ENCODE assay signal across 1 cellular context in the genomic region with DNA sequence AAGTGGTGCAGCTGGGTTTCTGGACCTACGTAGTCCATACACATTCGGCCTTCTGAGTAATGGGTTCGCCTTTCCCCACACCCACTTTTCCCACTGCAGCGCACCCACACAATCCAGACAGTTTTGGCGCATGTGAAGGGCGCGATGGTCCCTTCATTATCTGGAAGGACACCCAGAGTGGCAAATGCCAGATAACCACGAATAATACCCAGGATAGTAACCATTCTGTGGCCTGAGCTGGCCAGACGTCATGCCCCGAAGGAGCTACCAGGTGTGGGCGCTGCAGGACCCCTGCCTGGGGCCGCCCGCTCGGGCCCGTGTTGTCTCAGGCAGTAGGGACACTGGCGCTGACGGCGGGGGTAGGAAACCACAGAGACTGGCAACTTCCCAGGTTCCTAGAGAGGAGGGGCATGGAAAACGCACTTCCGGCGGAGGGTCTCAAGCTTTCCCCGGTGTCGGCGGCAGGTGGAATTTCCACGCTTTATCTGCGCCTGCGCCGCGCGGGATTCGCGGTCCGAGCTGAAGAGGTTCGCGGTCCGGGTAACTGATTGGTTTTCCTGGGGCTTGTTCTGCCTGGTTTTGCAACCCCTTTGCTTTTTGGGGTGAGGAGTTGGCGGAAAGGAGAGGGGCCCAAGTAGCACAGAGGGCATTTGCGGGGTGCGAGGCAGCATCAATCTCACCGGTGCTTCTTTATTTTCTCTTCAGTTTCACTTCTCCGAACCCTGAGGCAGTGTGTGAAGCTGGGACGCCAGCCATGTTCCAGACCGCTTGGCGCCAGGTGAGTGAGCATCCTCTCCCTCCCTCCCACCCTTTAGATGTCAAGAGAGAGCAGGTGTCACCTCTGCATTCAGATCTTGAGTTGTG.
TF ChIP-seq lines count a peak whose summit lies in the region.

A gene (plus strand): TSS at position 441 of the 864 bp plus-strand sequence. CDS start 314 bp downstream, at position 755.

TF ChIP-seq in K562, 482 proteins besides CTCF, POLR2A, EP300 and RAD21 (continued from another document and continues in another):
- TF ChIP-seq, protein P1, sequence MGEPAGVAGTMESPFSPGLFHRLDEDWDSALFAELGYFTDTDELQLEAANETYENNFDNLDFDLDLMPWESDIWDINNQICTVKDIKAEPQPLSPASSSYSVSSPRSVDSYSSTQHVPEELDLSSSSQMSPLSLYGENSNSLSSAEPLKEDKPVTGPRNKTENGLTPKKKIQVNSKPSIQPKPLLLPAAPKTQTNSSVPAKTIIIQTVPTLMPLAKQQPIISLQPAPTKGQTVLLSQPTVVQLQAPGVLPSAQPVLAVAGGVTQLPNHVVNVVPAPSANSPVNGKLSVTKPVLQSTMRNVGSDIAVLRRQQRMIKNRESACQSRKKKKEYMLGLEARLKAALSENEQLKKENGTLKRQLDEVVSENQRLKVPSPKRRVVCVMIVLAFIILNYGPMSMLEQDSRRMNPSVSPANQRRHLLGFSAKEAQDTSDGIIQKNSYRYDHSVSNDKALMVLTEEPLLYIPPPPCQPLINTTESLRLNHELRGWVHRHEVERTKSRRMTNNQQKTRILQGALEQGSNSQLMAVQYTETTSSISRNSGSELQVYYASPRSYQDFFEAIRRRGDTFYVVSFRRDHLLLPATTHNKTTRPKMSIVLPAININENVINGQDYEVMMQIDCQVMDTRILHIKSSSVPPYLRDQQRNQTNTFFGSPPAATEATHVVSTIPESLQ (CRISPR knock-in tag; IDR thresholded peaks at IDR 0.05) = 0 out of 2 replicates have a peak, but pooled peaks have one; percentile 61
- 0 out of 2 replicates have a peak, but pooled peaks have one; percentile 71 for TF ChIP-seq NR1H2 (CRISPR knock-in tag; IDR thresholded peaks at IDR 0.05)
- TF ChIP-seq HCFC1 (IDR thresholded peaks at IDR 0.05; ENCODE audit: low read depth, low read length) = peak; percentile 27; the same call in 1 of the 2 replicates
- TF ChIP-seq, protein P2, sequence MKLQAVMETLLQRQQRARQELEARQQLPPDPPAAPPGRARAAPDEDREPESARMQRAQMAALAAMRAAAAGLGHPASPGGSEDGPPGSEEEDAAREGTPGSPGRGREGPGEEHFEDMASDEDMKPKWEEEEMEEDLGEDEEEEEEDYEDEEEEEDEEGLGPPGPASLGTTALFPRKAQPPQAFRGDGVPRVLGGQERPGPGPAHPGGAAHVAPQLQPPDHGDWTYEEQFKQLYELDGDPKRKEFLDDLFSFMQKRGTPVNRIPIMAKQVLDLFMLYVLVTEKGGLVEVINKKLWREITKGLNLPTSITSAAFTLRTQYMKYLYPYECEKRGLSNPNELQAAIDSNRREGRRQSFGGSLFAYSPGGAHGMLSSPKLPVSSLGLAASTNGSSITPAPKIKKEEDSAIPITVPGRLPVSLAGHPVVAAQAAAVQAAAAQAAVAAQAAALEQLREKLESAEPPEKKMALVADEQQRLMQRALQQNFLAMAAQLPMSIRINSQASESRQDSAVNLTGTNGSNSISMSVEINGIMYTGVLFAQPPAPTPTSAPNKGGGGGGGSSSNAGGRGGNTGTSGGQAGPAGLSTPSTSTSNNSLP (IDR thresholded peaks at IDR 0.05; ENCODE audit: borderline replicate concordance, low read depth, low read length) = no peak
- TF ChIP-seq RNF2 (IDR thresholded peaks at IDR 0.05) = 0 out of 2 replicates have a peak, but pooled peaks have one; percentile 27
- TF ChIP-seq, protein P3, sequence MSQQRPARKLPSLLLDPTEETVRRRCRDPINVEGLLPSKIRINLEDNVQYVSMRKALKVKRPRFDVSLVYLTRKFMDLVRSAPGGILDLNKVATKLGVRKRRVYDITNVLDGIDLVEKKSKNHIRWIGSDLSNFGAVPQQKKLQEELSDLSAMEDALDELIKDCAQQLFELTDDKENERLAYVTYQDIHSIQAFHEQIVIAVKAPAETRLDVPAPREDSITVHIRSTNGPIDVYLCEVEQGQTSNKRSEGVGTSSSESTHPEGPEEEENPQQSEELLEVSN (IDR thresholded peaks at IDR 0.05; ENCODE audit: borderline replicate concordance in 1 of 2, extremely low read depth in 1 of 2, insufficient read depth in 1 of 2, insufficient read length in 1 of 2, low read depth in 1 of 2, low read length in 1 of 2, poor library complexity in 1 of 2, severe bottlenecking in 1 of 2) = peak in 1 of 2 experiments; percentile 59
- TF ChIP-seq U2AF2 (optimal IDR thresholded peaks at IDR 0.05; ENCODE audit: low read depth, low read length) = no peak
- TF ChIP-seq KAT7 (CRISPR knock-in tag; IDR thresholded peaks at IDR 0.05; ENCODE audit: borderline replicate concordance) = no peak
- 0 out of 2 replicates have a peak, but pooled peaks have one; percentile 28 for TF ChIP-seq SOX6 (IDR thresholded peaks at IDR 0.05)
- TF ChIP-seq CTBP1 (IDR thresholded peaks at IDR 0.05; ENCODE audit: borderline replicate concordance) = peak; percentile 56
- 0 out of 2 replicates have a peak, but pooled peaks have one; percentile 84 for TF ChIP-seq CBFB (CRISPR knock-in tag; IDR thresholded peaks at IDR 0.05)
- no peak for TF ChIP-seq THRAP3 (IDR thresholded peaks at IDR 0.05; ENCODE audit: borderline replicate concordance)
- TF ChIP-seq RCOR1 (IDR thresholded peaks at IDR 0.05; ENCODE audit: borderline replicate concordance in 1 of 2, low read depth in 2 of 2, low read length in 2 of 2) = 0 out of 4 replicates have a peak, but pooled peaks of 1 of the 2 experiments have one; percentile 7
- no peak for TF ChIP-seq BACH1 (tag; IDR thresholded peaks at IDR 0.05)
- no peak; the same call in 1 of the 2 replicates for TF ChIP-seq MBD2 (IDR thresholded peaks at IDR 0.05; ENCODE audit: borderline replicate concordance, low read depth)
- TF ChIP-seq CREM (IDR thresholded peaks at IDR 0.05; ENCODE audit: low read depth) = peak; percentile 86
- 0 out of 2 replicates have a peak, but pooled peaks have one; percentile 25 for TF ChIP-seq CC2D1A (IDR thresholded peaks at IDR 0.05)
- TF ChIP-seq SUPT5H (IDR thresholded peaks at IDR 0.05) = peak; percentile 62; the same call in 1 of the 2 replicates
- TF ChIP-seq CBX1 (IDR thresholded peaks at IDR 0.05; ENCODE audit: low read depth) = peak; percentile 63; the same call in 1 of the 2 replicates
- TF ChIP-seq NR2C1 (IDR thresholded peaks at IDR 0.05) = peak; percentile 15; the same call in 1 of the 2 replicates
- TF ChIP-seq NR2C1 (tag; IDR thresholded peaks at IDR 0.05) = no peak
- TF ChIP-seq SNIP1 (IDR thresholded peaks at IDR 0.05; ENCODE audit: low read depth) = peak; percentile 23; the same call in 1 of the 2 replicates
- no peak for TF ChIP-seq ZNF583 (CRISPR knock-in tag; IDR thresholded peaks at IDR 0.05)
- TF ChIP-seq, protein P4, sequence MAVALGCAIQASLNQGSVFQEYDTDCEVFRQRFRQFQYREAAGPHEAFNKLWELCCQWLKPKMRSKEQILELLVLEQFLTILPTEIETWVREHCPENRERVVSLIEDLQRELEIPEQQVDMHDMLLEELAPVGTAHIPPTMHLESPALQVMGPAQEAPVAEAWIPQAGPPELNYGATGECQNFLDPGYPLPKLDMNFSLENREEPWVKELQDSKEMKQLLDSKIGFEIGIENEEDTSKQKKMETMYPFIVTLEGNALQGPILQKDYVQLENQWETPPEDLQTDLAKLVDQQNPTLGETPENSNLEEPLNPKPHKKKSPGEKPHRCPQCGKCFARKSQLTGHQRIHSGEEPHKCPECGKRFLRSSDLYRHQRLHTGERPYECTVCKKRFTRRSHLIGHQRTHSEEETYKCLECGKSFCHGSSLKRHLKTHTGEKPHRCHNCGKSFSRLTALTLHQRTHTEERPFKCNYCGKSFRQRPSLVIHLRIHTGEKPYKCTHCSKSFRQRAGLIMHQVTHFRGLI (CRISPR knock-in tag; IDR thresholded peaks at IDR 0.05) = no peak
- TF ChIP-seq ZNF589 (CRISPR knock-in tag; IDR thresholded peaks at IDR 0.05; ENCODE audit: low read depth) = no peak
- TF ChIP-seq ZC3H8 (IDR thresholded peaks at IDR 0.05) = no peak
- no peak for TF ChIP-seq IRF2 (CRISPR knock-in tag; IDR thresholded peaks at IDR 0.05)
- peak; percentile 84 for TF ChIP-seq POLR2G (IDR thresholded peaks at IDR 0.05; ENCODE audit: low read depth, low read length)
- TF ChIP-seq FOXK2 (conservative IDR thresholded peaks at IDR 0.05 in 1 of 2, IDR thresholded peaks at IDR 0.05 in 1 of 2; ENCODE audit: low read depth in 2 of 2) = peak; percentile 49 to 70; a peak in 2 of 4 replicates
- TF ChIP-seq NR2C2 (CRISPR knock-in tag; IDR thresholded peaks at IDR 0.05) = no peak
- no peak for TF ChIP-seq NR2C2 (tag; IDR thresholded peaks at IDR 0.05)
- peak in 1 of 2 experiments; percentile 67; a peak in 1 of 4 replicates for TF ChIP-seq KDM4B (IDR thresholded peaks at IDR 0.05; ENCODE audit: borderline replicate concordance in 2 of 2, low read depth in 1 of 2)
- peak; percentile 63; the same call in 1 of the 2 replicates for TF ChIP-seq PHF8 (IDR thresholded peaks at IDR 0.05; ENCODE audit: borderline replicate concordance, low read length)
- TF ChIP-seq, protein P5, sequence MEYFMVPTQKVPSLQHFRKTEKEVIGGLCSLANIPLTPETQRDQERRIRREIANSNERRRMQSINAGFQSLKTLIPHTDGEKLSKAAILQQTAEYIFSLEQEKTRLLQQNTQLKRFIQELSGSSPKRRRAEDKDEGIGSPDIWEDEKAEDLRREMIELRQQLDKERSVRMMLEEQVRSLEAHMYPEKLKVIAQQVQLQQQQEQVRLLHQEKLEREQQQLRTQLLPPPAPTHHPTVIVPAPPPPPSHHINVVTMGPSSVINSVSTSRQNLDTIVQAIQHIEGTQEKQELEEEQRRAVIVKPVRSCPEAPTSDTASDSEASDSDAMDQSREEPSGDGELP (CRISPR knock-in tag; IDR thresholded peaks at IDR 0.05; ENCODE audit: borderline replicate concordance) = peak; percentile 75
- 0 out of 2 replicates have a peak, but pooled peaks have one; percentile 26 for TF ChIP-seq TCF3 (CRISPR knock-in tag; IDR thresholded peaks at IDR 0.05)
- TF ChIP-seq HNRNPLL (IDR thresholded peaks at IDR 0.05; ENCODE audit: low read depth, low read length, poor library complexity, severe bottlenecking) = no peak
- TF ChIP-seq L3MBTL2 (IDR thresholded peaks at IDR 0.05) = peak; percentile 77
- peak in 1 of 2 experiments; percentile 49; a peak in 1 of 4 replicates for TF ChIP-seq SRF (CRISPR knock-in tag; IDR thresholded peaks at IDR 0.05)
- TF ChIP-seq, protein P6, sequence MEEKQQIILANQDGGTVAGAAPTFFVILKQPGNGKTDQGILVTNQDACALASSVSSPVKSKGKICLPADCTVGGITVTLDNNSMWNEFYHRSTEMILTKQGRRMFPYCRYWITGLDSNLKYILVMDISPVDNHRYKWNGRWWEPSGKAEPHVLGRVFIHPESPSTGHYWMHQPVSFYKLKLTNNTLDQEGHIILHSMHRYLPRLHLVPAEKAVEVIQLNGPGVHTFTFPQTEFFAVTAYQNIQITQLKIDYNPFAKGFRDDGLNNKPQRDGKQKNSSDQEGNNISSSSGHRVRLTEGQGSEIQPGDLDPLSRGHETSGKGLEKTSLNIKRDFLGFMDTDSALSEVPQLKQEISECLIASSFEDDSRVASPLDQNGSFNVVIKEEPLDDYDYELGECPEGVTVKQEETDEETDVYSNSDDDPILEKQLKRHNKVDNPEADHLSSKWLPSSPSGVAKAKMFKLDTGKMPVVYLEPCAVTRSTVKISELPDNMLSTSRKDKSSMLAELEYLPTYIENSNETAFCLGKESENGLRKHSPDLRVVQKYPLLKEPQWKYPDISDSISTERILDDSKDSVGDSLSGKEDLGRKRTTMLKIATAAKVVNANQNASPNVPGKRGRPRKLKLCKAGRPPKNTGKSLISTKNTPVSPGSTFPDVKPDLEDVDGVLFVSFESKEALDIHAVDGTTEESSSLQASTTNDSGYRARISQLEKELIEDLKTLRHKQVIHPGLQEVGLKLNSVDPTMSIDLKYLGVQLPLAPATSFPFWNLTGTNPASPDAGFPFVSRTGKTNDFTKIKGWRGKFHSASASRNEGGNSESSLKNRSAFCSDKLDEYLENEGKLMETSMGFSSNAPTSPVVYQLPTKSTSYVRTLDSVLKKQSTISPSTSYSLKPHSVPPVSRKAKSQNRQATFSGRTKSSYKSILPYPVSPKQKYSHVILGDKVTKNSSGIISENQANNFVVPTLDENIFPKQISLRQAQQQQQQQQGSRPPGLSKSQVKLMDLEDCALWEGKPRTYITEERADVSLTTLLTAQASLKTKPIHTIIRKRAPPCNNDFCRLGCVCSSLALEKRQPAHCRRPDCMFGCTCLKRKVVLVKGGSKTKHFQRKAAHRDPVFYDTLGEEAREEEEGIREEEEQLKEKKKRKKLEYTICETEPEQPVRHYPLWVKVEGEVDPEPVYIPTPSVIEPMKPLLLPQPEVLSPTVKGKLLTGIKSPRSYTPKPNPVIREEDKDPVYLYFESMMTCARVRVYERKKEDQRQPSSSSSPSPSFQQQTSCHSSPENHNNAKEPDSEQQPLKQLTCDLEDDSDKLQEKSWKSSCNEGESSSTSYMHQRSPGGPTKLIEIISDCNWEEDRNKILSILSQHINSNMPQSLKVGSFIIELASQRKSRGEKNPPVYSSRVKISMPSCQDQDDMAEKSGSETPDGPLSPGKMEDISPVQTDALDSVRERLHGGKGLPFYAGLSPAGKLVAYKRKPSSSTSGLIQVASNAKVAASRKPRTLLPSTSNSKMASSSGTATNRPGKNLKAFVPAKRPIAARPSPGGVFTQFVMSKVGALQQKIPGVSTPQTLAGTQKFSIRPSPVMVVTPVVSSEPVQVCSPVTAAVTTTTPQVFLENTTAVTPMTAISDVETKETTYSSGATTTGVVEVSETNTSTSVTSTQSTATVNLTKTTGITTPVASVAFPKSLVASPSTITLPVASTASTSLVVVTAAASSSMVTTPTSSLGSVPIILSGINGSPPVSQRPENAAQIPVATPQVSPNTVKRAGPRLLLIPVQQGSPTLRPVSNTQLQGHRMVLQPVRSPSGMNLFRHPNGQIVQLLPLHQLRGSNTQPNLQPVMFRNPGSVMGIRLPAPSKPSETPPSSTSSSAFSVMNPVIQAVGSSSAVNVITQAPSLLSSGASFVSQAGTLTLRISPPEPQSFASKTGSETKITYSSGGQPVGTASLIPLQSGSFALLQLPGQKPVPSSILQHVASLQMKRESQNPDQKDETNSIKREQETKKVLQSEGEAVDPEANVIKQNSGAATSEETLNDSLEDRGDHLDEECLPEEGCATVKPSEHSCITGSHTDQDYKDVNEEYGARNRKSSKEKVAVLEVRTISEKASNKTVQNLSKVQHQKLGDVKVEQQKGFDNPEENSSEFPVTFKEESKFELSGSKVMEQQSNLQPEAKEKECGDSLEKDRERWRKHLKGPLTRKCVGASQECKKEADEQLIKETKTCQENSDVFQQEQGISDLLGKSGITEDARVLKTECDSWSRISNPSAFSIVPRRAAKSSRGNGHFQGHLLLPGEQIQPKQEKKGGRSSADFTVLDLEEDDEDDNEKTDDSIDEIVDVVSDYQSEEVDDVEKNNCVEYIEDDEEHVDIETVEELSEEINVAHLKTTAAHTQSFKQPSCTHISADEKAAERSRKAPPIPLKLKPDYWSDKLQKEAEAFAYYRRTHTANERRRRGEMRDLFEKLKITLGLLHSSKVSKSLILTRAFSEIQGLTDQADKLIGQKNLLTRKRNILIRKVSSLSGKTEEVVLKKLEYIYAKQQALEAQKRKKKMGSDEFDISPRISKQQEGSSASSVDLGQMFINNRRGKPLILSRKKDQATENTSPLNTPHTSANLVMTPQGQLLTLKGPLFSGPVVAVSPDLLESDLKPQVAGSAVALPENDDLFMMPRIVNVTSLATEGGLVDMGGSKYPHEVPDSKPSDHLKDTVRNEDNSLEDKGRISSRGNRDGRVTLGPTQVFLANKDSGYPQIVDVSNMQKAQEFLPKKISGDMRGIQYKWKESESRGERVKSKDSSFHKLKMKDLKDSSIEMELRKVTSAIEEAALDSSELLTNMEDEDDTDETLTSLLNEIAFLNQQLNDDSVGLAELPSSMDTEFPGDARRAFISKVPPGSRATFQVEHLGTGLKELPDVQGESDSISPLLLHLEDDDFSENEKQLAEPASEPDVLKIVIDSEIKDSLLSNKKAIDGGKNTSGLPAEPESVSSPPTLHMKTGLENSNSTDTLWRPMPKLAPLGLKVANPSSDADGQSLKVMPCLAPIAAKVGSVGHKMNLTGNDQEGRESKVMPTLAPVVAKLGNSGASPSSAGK (IDR thresholded peaks at IDR 0.05) = peak; percentile 63; the same call in 1 of the 2 replicates
